Comparison of ENCODE assay signal across 20 cellular contexts in the genomic region with DNA sequence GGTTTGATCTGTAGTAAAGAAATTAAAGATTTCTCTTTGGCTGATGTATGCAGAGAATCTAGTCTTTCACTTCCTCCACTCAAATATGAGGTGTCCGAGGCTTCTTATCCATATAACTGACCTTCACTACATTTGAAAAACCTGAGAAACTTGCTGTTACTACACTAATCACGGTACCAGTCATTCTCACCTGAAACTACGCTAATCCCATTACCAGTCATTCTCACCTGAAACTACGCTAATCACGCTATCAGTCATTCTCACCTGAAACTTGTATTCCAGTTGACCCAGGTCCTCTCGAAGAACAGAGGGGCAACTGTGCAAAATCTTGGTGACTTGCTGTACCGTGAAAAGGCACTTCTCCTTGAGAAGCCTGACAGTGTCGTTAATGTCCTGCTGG. TPM values are rescaled to one million over a fixed set of nuclear protein-coding genes. Genes with fewer than 3 reads are reported as not detected.
DNase-seq lines count a peak whose midpoint lies in the region; ATAC-seq and TF ChIP-seq lines count a peak whose summit lies in the region.
"Had no signal": no experiment of that assay in that cellular context is flagged by ENCODE, and none has a peak within 500 bp of the region (broad histone marks: within the 10 kb centered on the region; RNA-seq: fewer than 3 reads in every experiment).

No MANE protein-coding gene starts in this region.

- no peak overlapping the region for H3K4me3 Mint-ChIP-seq in CD8-positive, alpha-beta T cell
- peak overlapping the region; percentile 78 to 87 for H3K4me3 Mint-ChIP-seq in activated T-cell treated with anti-CD3 and anti-CD28 coated beads, Interleukin-2, amount 50 U/mL, for 72 hours
- H3K4me3 Mint-ChIP-seq: CD14-positive monocyte had no signal

- peaks cover 82% of the 10 kb centered on the region for H3K36me3 Mint-ChIP-seq in CD8-positive, alpha-beta T cell
- peaks cover 17 to 41% of the 10 kb centered on the region in 2 donors for H3K36me3 Mint-ChIP-seq in activated T-cell treated with anti-CD3 and anti-CD28 coated beads, Interleukin-2, amount 50 U/mL, for 72 hours (ENCODE audit: insufficient read depth in 2 of 2)

- peaks cover 82% of the 10 kb centered on the region for H3K4me1 Mint-ChIP-seq in CD8-positive, alpha-beta T cell (ENCODE audit: low read depth)
- H3K4me1 Mint-ChIP-seq in activated T-cell treated with anti-CD3 and anti-CD28 coated beads, Interleukin-2, amount 50 U/mL, for 72 hours (ENCODE audit: low read depth), result peaks cover 64% of the 10 kb centered on the region

- POLR2A ChIA-PET in CD8-positive, alpha-beta T cell (lab: Charles Lee), result interaction anchor here (7.3 kb wide), 1 partner anchor 11 kb away, joined by 139 read pairs; no protein-coding TSS in a partner anchor

- no peak for TF ChIP-seq CTCF in CD8-positive, alpha-beta T cell (IDR thresholded peaks at IDR 0.05)
- TF ChIP-seq CTCF in heart right ventricle (IDR thresholded peaks at IDR 0.05), result no peak

- no peaks in the 10 kb centered on the region for H3K9me3 ChIP-seq in CD8-positive, alpha-beta T cell (ENCODE audit: low read length)
- H3K9me3 ChIP-seq in heart right ventricle, result no peaks in the 10 kb centered on the region
- H3K9me3 ChIP-seq: adrenal gland, esophagus squamous epithelium, left lung, right lobe of liver had no signal

- H3K9me3 Mint-ChIP-seq in CD8-positive, alpha-beta T cell, result no peaks in the 10 kb centered on the region
- no peaks in the 10 kb centered on the region for H3K9me3 Mint-ChIP-seq in activated T-cell treated with anti-CD3 and anti-CD28 coated beads, Interleukin-2, amount 50 U/mL, for 72 hours

- peaks cover 70% of the 10 kb centered on the region for H3K36me3 ChIP-seq in CD8-positive, alpha-beta T cell (ENCODE audit: insufficient read depth, low read length)
- peaks cover 0 to 86% (median 50%) of the 10 kb centered on the region in 9 donors for H3K36me3 ChIP-seq in heart right ventricle

- no peak for DNase-seq in CD8-positive, alpha-beta T cell
- no peak for DNase-seq in activated T-cell treated with anti-CD3 and anti-CD28 coated beads, Interleukin-2, amount 50 U/mL, for 72 hours
- DNase-seq in Right ventricle myocardium inferior (ENCODE audit: missing footprints) (no peak), heart right ventricle (no peak), NCI-H187 (lab: John Stamatoyannopoulos, UW) (no peak), C1 segment of cervical spinal cord (lab: John Stamatoyannopoulos, UW) (no peak)
- DNase-seq: activated CD4-positive, alpha-beta T cell treated with anti-CD3 and anti-CD28 coated beads, Interleukin-2, amount 50 U/mL, for 4 hours; cortex of kidney; esophagus squamous epithelium; IMR-90; left lung; NCI-H1092 treated with DMSO at 0.1 percent for 48 hours; NCI-H446; PC-3; right lobe of liver had no signal

- 88 to 89% methylated on average over 8 of the region's 8 CpGs for WGBS in heart right ventricle, 2 donors

- no peak for ATAC-seq in CD8-positive, alpha-beta T cell
- ATAC-seq in GM18505 (IDR thresholded peaks at IDR 0.05; ENCODE audit: unreplicated experiment), result no peak
- peak; percentile 48 for ATAC-seq in HG02852 (IDR thresholded peaks at IDR 0.05; ENCODE audit: unreplicated experiment)
- peak; percentile 67 to 73 for ATAC-seq in activated T-cell treated with anti-CD3 and anti-CD28 coated beads, Interleukin-2, amount 50 U/mL, for 72 hours (replicated peaks in 1 of 2)
- ATAC-seq in Right ventricle myocardium inferior, result no peak
- ATAC-seq in heart right ventricle, result no peak
- ATAC-seq: left lung, PC-3, right lobe of liver had no signal

- peak; percentile 40 for TF ChIP-seq POLR2A in GM18505 (IDR thresholded peaks at IDR 0.05; ENCODE audit: borderline replicate concordance, extremely low read depth, insufficient read depth, insufficient read length)

- no peak overlapping the region for H3K4me3 ChIP-seq in CD8-positive, alpha-beta T cell (ENCODE audit: low read depth, low read length)
- H3K4me3 ChIP-seq in heart right ventricle, result no peak overlapping the region
- H3K4me3 ChIP-seq: adrenal gland, esophagus squamous epithelium, hepatocyte, left lung, right lobe of liver had no signal

- peak overlapping the region; percentile 95 for H3K27ac Mint-ChIP-seq in CD8-positive, alpha-beta T cell
- H3K27ac Mint-ChIP-seq in activated T-cell treated with anti-CD3 and anti-CD28 coated beads, Interleukin-2, amount 50 U/mL, for 72 hours, result peak overlapping the region; percentile 94

- H3K27ac ChIP-seq in CD8-positive, alpha-beta T cell (ENCODE audit: low read depth, low read length), result no peak overlapping the region
- no peak overlapping the region for H3K27ac ChIP-seq in heart right ventricle
- H3K27ac ChIP-seq: adrenal gland, hepatocyte, left lung, right lobe of liver had no signal

- intact Hi-C loops in CD8-positive, alpha-beta T cell (cut with DNase I, micrococcal nuclease), result no loop called here
- intact Hi-C loops in Right ventricle myocardium inferior (cut with DNase I) (no loop called here), heart right ventricle (cut with DNase I) (loop anchor here in 1 of 10 donors (10.0 kb wide), 1 partner anchor 128 kb away; no protein-coding TSS in a partner anchor)

- H3K27me3 ChIP-seq in CD8-positive, alpha-beta T cell (ENCODE audit: insufficient read depth, low read length), result no peaks in the 10 kb centered on the region
- H3K27me3 ChIP-seq in heart right ventricle, result no peaks in the 10 kb centered on the region
- H3K27me3 ChIP-seq: adrenal gland, esophagus squamous epithelium, hepatocyte, left lung, right lobe of liver had no signal

- H3K4me1 ChIP-seq in CD8-positive, alpha-beta T cell (ENCODE audit: insufficient read depth, low read length), result peaks cover 71% of the 10 kb centered on the region
- peaks cover 6 to 19% (median 13%) of the 10 kb centered on the region in 9 donors for H3K4me1 ChIP-seq in heart right ventricle

- no peaks in the 10 kb centered on the region for H3K27me3 Mint-ChIP-seq in CD8-positive, alpha-beta T cell (ENCODE audit: low read depth)
- no peaks in the 10 kb centered on the region for H3K27me3 Mint-ChIP-seq in activated T-cell treated with anti-CD3 and anti-CD28 coated beads, Interleukin-2, amount 50 U/mL, for 72 hours (ENCODE audit: low read depth)

- CTCF ChIA-PET in CD8-positive, alpha-beta T cell (lab: Charles Lee), result interaction anchor here (0.9 to 2.6 kb wide), 3 partner anchors 9 to 54 kb away, joined by 3 to 12 read pairs (median 6); a partner anchor contains a TSS

RNA-seq across cellular contexts. Expression of a gene that starts 5.1 kb away (rescaled TPM):
- total RNA-seq in CD8-positive, alpha-beta T cell, result 100 to 1,000 TPM in 1 of 2 experiments, 10 to 100 TPM in 1; 100.0 to 102 TPM
- total RNA-seq in activated T-cell treated with anti-CD3 and anti-CD28 coated beads, Interleukin-2, amount 50 U/mL, for 72 hours, result 10 to 100 TPM; 48.7 to 53.7 TPM
- 23.0 TPM for total RNA-seq in Right ventricle myocardium inferior
- total RNA-seq in heart right ventricle, result 10 to 100 TPM; 18.9 to 27.1 (median 23.2) TPM
- 10 to 100 TPM; 18.5 to 22.9 TPM for polyA plus RNA-seq in heart right ventricle

RNA-seq across cellular contexts. Expression of a gene that starts 52.3 kb away (rescaled TPM):
- total RNA-seq in CD8-positive, alpha-beta T cell, result 100 to 1,000 TPM; 306 to 329 TPM
- total RNA-seq in activated T-cell treated with anti-CD3 and anti-CD28 coated beads, Interleukin-2, amount 50 U/mL, for 72 hours, result 100 to 1,000 TPM; 123 to 171 TPM
- 1.4 TPM for total RNA-seq in Right ventricle myocardium inferior
- 1 to 10 TPM; 1.0 to 4.5 (median 1.5) TPM for total RNA-seq in heart right ventricle
- 1 to 10 TPM in 1 of 2 donors, under 1 TPM in 1; 0.93 to 2.5 TPM for polyA plus RNA-seq in heart right ventricle

RNA-seq across cellular contexts. Expression of a gene that starts 53.3 kb away (rescaled TPM):
- 10 to 100 TPM; 47.5 to 50.9 TPM for total RNA-seq in CD8-positive, alpha-beta T cell
- total RNA-seq in activated T-cell treated with anti-CD3 and anti-CD28 coated beads, Interleukin-2, amount 50 U/mL, for 72 hours, result 10 to 100 TPM; 89.1 to 97.8 TPM
- total RNA-seq in Right ventricle myocardium inferior, result 66.6 TPM
- 10 to 100 TPM; 64.1 to 91.3 (median 78.3) TPM for total RNA-seq in heart right ventricle
- polyA plus RNA-seq in heart right ventricle, result 10 to 100 TPM; 77.0 to 77.5 TPM

Comparison
In these comparisons a context has a peak if more than half of its experiments do, and no peak if none do; other contexts are left out.
1. ATAC-seq: peak in HG02852 (single experiment) and activated T-cell treated with anti-CD3 and anti-CD28 coated beads, Interleukin-2, amount 50 U/mL, for 72 hours (2 of 2); none in CD8-positive, alpha-beta T cell (single experiment), GM18505 (single experiment), Right ventricle myocardium inferior (single experiment) and heart right ventricle (0 of 8).
2. RNA of a gene that starts 52.3 kb away (total RNA-seq): 306 to 329 TPM in CD8-positive, alpha-beta T cell and 123 to 171 TPM in activated T-cell treated with anti-CD3 and anti-CD28 coated beads, Interleukin-2, amount 50 U/mL, for 72 hours; 1.0 to 4.5 TPM in heart right ventricle and 1.4 TPM in Right ventricle myocardium inferior (single experiment); every median in the first group is over 10 times any median in the second.